In genomic region chr3:110909824-110910223, GRCh38 we compare ENCODE assay signal across 2 cellular contexts.
TF ChIP-seq lines count a peak whose summit lies in the region.

No MANE protein-coding gene starts in this region.

TF ChIP-seq in GM23338, 12 proteins besides CTCF, POLR2A, EP300 and RAD21:
- no peak for TF ChIP-seq ZNF462 (CRISPR knock-in tag; IDR thresholded peaks at IDR 0.05)
- TF ChIP-seq POLR2AphosphoS5 (IDR thresholded peaks at IDR 0.05; ENCODE audit: low read depth), result no peak
- no peak for TF ChIP-seq ETS1 (IDR thresholded peaks at IDR 0.05)
- no peak for TF ChIP-seq NANOG (IDR thresholded peaks at IDR 0.05; ENCODE audit: borderline replicate concordance)
- TF ChIP-seq EZH2phosphoT487 (IDR thresholded peaks at IDR 0.05; ENCODE audit: unreplicated experiment), result no peak
- no peak for TF ChIP-seq EZH2 (IDR thresholded peaks at IDR 0.05; ENCODE audit: low read depth, unreplicated experiment)
- no peak for TF ChIP-seq ZNF114 (CRISPR knock-in tag; IDR thresholded peaks at IDR 0.05)
- no peak for TF ChIP-seq CREB1 (CRISPR knock-in tag; IDR thresholded peaks at IDR 0.05; ENCODE audit: low read depth)
- TF ChIP-seq JUNB (IDR thresholded peaks at IDR 0.05; ENCODE audit: unreplicated experiment), result no peak

TF ChIP-seq in H1, 55 proteins besides CTCF, POLR2A, EP300 and RAD21 (continued from another document):
- TF ChIP-seq HDAC6 (IDR thresholded peaks at IDR 0.05; ENCODE audit: low read depth, low read length) (no peak), POU5F1 (IDR thresholded peaks at IDR 0.05; ENCODE audit: low read depth, low read length) (no peak), CBX8 (IDR thresholded peaks at IDR 0.05; ENCODE audit: borderline replicate concordance, low read depth, low read length) (no peak), TAF1 (IDR thresholded peaks at IDR 0.05; ENCODE audit: low read depth, low read length) (no peak), ZNF274 (IDR thresholded peaks at IDR 0.05; ENCODE audit: borderline replicate concordance, extremely low read depth, low read length) (no peak), POLR2AphosphoS5 (IDR thresholded peaks at IDR 0.05; ENCODE audit: low read depth, low read length) (no peak), SP1 (IDR thresholded peaks at IDR 0.05; ENCODE audit: low read depth, low read length) (no peak), EGR1 (IDR thresholded peaks at IDR 0.05; ENCODE audit: borderline replicate concordance, low read depth, low read length) (no peak)
